In the genomic region with DNA sequence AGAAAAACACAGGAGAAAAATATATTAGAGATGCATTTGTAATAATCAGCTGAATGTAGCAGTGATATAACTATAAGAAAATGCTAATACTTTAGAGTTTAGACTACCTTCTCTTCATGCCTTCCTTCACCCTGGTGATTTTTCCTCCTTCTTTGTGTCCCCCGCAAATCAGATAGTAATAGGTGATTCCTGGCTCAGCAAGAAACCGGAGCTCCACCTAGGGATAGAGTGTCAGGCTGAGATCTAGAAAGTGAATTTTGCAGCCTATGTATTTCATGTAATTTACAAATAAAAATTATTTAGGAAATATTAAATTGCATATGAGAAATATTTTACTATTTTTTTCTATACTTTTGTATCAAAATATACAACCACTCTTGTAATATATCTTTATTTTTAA, we compare ENCODE assay signal across 26 cellular contexts.
DNase-seq lines count a peak whose midpoint lies in the region; ATAC-seq, FAIRE-seq and TF ChIP-seq lines count a peak whose summit lies in the region.
"Had no signal": no experiment of that assay in that cellular context is flagged by ENCODE, and none has a peak within 500 bp of the region (broad histone marks: within the 10 kb centered on the region; RNA-seq: fewer than 3 reads in every experiment).

No MANE protein-coding gene starts in this region.

- H3K9me1 ChIP-seq in endothelial cell of umbilical vein (replicated peaks; ENCODE audit: control insufficient read depth, extremely low read depth, insufficient read depth, low read length): no peaks in the 10 kb centered on the region

- H3K9ac ChIP-seq in OCI-LY1 (ENCODE audit: low read length) (no peak overlapping the region), endothelial cell of umbilical vein (replicated peaks; ENCODE audit: extremely low read depth, insufficient read depth, low read length) (no peak overlapping the region)

- CTCF ChIA-PET in endothelial cell of umbilical vein (lab: Charles Lee): interaction anchor here (1.7 kb wide), 1 partner anchor 315 kb away, joined by 4 read pairs; no protein-coding TSS in a partner anchor

- intact Hi-C loops in endothelial cell of umbilical vein (cut with micrococcal nuclease): no loop called here

- H3F3A ChIP-seq in OCI-LY1 (ENCODE audit: insufficient read depth, low read length): no peaks in the 10 kb centered on the region

- H3K27me3 ChIP-seq in OCI-LY1 (ENCODE audit: insufficient read depth, low read length): no peaks in the 10 kb centered on the region
- no peaks in the 10 kb centered on the region for H3K27me3 ChIP-seq in endothelial cell of umbilical vein (ENCODE audit: control insufficient read depth in 2 of 2, insufficient read depth in 2 of 2, low read length in 2 of 2)
- H3K27me3 ChIP-seq: colonic mucosa, stomach had no signal

- H3K36me3 ChIP-seq in OCI-LY1 (ENCODE audit: insufficient read depth, low read length) (no peaks in the 10 kb centered on the region), endothelial cell of umbilical vein (ENCODE audit: control insufficient read depth in 2 of 2, extremely low read depth in 1 of 2, insufficient read depth in 2 of 2, low read length in 2 of 2) (no peaks in the 10 kb centered on the region)
- H3K36me3 ChIP-seq: colonic mucosa, stomach had no signal

- H3K4me3 ChIP-seq in OCI-LY1 (ENCODE audit: low read depth, low read length, poor library complexity, severe bottlenecking) (no peak overlapping the region), endothelial cell of umbilical vein (replicated peaks in 1 of 3; ENCODE audit: insufficient read depth in 1 of 3, low read depth in 1 of 3, low read length in 3 of 3) (no peak overlapping the region)
- H3K4me3 ChIP-seq: colonic mucosa, K562, PC-9, stomach had no signal

- H3K4me1 ChIP-seq in OCI-LY1 (ENCODE audit: insufficient read depth, low read length, severe bottlenecking): no peaks in the 10 kb centered on the region
- H3K4me1 ChIP-seq in endothelial cell of umbilical vein (ENCODE audit: control insufficient read depth, extremely low read depth, insufficient read depth, low read length): no peaks in the 10 kb centered on the region
- H3K4me1 ChIP-seq: colonic mucosa, stomach had no signal

- DNase-seq in NCI-H1092 treated with DMSO at 0.1 percent for 48 hours (lab: John Stamatoyannopoulos, UW) (peak; percentile 20), NCI-H1092 (lab: John Stamatoyannopoulos, UW) (no peak), endothelial cell of umbilical vein (ENCODE audit: low read depth, low spot score) (peak; percentile 23), putamen (ENCODE audit: low spot score) (peak; percentile 7), D341Med (ENCODE audit: low spot score) (no peak)
- DNase-seq in stimulated activated naive CD4-positive, alpha-beta T cell (lab: John Stamatoyannopoulos, UW): no peak
- DNase-seq: 8988T; activated CD4-positive, alpha-beta memory T cell treated with anti-CD3 and anti-CD28 coated beads for 36 hours; activated T-cell treated with anti-CD3 and anti-CD28 coated beads, Interleukin-2, amount 50 U/mL, for 24 hours; Calu3; colonic mucosa; hippocampal formation; kidney; mesenchymal stem cell; NCI-H1105 treated with DMSO at 0.1 percent for 48 hours; NCI-H2081 treated with DMSO at 0.1 percent for 48 hours; NCI-H526; PC-9; posterior cingulate gyrus; stimulated activated CD4-positive, alpha-beta T cell treated with anti-CD3 and anti-CD28 coated beads, Interleukin-2, amount 100 ng/mL, for 48 hours; stomach had no signal

- H3K27ac ChIP-seq in OCI-LY1 (ENCODE audit: low read depth, low read length, poor library complexity, severe bottlenecking): no peak overlapping the region
- no peak overlapping the region for H3K27ac ChIP-seq in endothelial cell of umbilical vein (ENCODE audit: insufficient read depth, low read depth, low read length)
- H3K27ac ChIP-seq: colonic mucosa, PC-9, stomach had no signal

- no peak for TF ChIP-seq POLR2A in endothelial cell of umbilical vein (IDR thresholded peaks at IDR 0.05; ENCODE audit: low read depth, low read length)

- 0 out of 2 replicates have a peak, but pooled peaks have one; percentile 19 for TF ChIP-seq CTCF in OCI-LY1 (IDR thresholded peaks at IDR 0.05; ENCODE audit: low read length)
- TF ChIP-seq CTCF in endothelial cell of umbilical vein (IDR thresholded peaks at IDR 0.05; ENCODE audit: extremely low read depth in 1 of 2, insufficient read depth in 1 of 2, low read depth in 1 of 2, low read length in 2 of 2): no peak

- H3K9me3 ChIP-seq in OCI-LY1 (ENCODE audit: low read length) (no peaks in the 10 kb centered on the region), endothelial cell of umbilical vein (replicated peaks; ENCODE audit: control insufficient read depth, insufficient read depth, low read length) (no peaks in the 10 kb centered on the region)
- H3K9me3 ChIP-seq: colonic mucosa, stomach had no signal

- H4K20me1 ChIP-seq in OCI-LY1 (ENCODE audit: insufficient read depth, low read length) (no peaks in the 10 kb centered on the region), endothelial cell of umbilical vein (replicated peaks; ENCODE audit: control insufficient read depth, extremely low read depth, insufficient read depth, low read length) (no peaks in the 10 kb centered on the region)

- no peaks in the 10 kb centered on the region for H3K79me2 ChIP-seq in OCI-LY1 (ENCODE audit: insufficient read depth, low read length)
- no peaks in the 10 kb centered on the region for H3K79me2 ChIP-seq in endothelial cell of umbilical vein (ENCODE audit: control insufficient read depth, insufficient read depth, low read length)

- no TSS peak for BruUV-seq in endothelial cell of umbilical vein (replicated peaks; lab: Mats Ljungman, UMichigan)

- H3K9me2 ChIP-seq in OCI-LY1 (ENCODE audit: low read depth, low read length): no peaks in the 10 kb centered on the region

- H2AFZ ChIP-seq in OCI-LY1 (ENCODE audit: low read length) (no peak overlapping the region), endothelial cell of umbilical vein (ENCODE audit: low read depth, low read length) (no peak overlapping the region)
- H2AFZ ChIP-seq: PC-9 had no signal

- H3K4me2 ChIP-seq in OCI-LY1 (ENCODE audit: low read length) (no peak overlapping the region), endothelial cell of umbilical vein (ENCODE audit: insufficient read depth, low read length) (no peak overlapping the region)
- H3K4me2 ChIP-seq: PC-9 had no signal

- FAIRE-seq in endothelial cell of umbilical vein (lab: Jason Lieb, UNC): no peak
- FAIRE-seq: astrocyte, K562 had no signal

- dilution Hi-C loops in endothelial cell of umbilical vein (cut with MboI; ENCODE audit: extremely low pct_ligation_motif_present, low sequenced_read_pairs): no loop called here

- ATAC-seq in HG03175 (IDR thresholded peaks at IDR 0.05; ENCODE audit: unreplicated experiment): no peak
- ATAC-seq: K562; naive thymus-derived CD8-positive, alpha-beta T cell had no signal

- POLR2A ChIA-PET in endothelial cell of umbilical vein (lab: Charles Lee): interaction anchor here (0.6 kb wide), 1 partner anchor 185 kb away, joined by 3 read pairs; no protein-coding TSS in a partner anchor

TF ChIP-seq in endothelial cell of umbilical vein, 7 proteins besides CTCF, POLR2A, EP300 and RAD21:
- TF ChIP-seq FOS (IDR thresholded peaks at IDR 0.05; ENCODE audit: borderline replicate concordance, insufficient read depth, low read length): no peak
- TF ChIP-seq, protein P1, sequence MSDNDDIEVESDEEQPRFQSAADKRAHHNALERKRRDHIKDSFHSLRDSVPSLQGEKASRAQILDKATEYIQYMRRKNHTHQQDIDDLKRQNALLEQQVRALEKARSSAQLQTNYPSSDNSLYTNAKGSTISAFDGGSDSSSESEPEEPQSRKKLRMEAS (IDR thresholded peaks at IDR 0.05; ENCODE audit: insufficient read depth, insufficient read length): no peak
- TF ChIP-seq MYC (IDR thresholded peaks at IDR 0.05; ENCODE audit: low read depth, low read length): no peak
- no peak for TF ChIP-seq GATA2 (IDR thresholded peaks at IDR 0.05; ENCODE audit: insufficient read depth, insufficient read length, low read depth, low read length)
- no peak for TF ChIP-seq EZH2 (IDR thresholded peaks at IDR 0.05; ENCODE audit: borderline replicate concordance, low read depth, low read length, severe bottlenecking)
TF ChIP-seq in endothelial cell of umbilical vein: peak in this region for 0.

Comparison
In these comparisons a context has a peak if more than half of its experiments do, and no peak if none do; other contexts are left out.
1. DNase-seq: peak in NCI-H1092 treated with DMSO at 0.1 percent for 48 hours (single experiment), endothelial cell of umbilical vein (single experiment) and putamen (single experiment); none in NCI-H1092 (single experiment), D341Med (single experiment) and stimulated activated naive CD4-positive, alpha-beta T cell (0 of 6).